ENCODE assay signal across 8 cellular contexts in genomic region chr4:75514131-75514948, GRCh38. TPM values are rescaled to one million over a fixed set of nuclear protein-coding genes. Genes with fewer than 3 reads are reported as not detected.
DNase-seq lines count a peak whose midpoint lies in the region; TF ChIP-seq lines count a peak whose summit lies in the region.

Gene RCHY1 (minus strand): TSS chr4:75514403. CDS start chr4:75514286, 117 bp downstream.
A gene with protein sequence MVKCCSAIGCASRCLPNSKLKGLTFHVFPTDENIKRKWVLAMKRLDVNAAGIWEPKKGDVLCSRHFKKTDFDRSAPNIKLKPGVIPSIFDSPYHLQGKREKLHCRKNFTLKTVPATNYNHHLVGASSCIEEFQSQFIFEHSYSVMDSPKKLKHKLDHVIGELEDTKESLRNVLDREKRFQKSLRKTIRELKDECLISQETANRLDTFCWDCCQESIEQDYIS (plus strand): TSS chr4:75514473. CDS start chr4:75515453, 980 bp downstream.

- H3K4me3 Mint-ChIP-seq in neural crest cell, result no peak within 1 kb of the TSS

- no peaks in the 10 kb centered on the region for H3K27me3 ChIP-seq in H7 (ENCODE audit: control insufficient read depth, insufficient read depth, low read length)
- no peaks in the 10 kb centered on the region for H3K27me3 ChIP-seq in stomach smooth muscle (ENCODE audit: control insufficient read depth in 1 of 2, insufficient read depth in 2 of 2, low read length in 2 of 2)

- peak within 1 kb of the TSS; percentile 81 for H3K4me3 ChIP-seq in H7 (ENCODE audit: insufficient read depth, low read depth, low read length)
- H3K4me3 ChIP-seq in stomach smooth muscle (ENCODE audit: low read length in 2 of 2), result peak within 1 kb of the TSS; percentile 89 to 95

- H3K27me3 Mint-ChIP-seq in neural crest cell (ENCODE audit: low read depth), result no peaks in the 10 kb centered on the region

- peak within 1 kb of the TSS; percentile 36 for H3K27ac Mint-ChIP-seq in neural crest cell (ENCODE audit: unreplicated experiment)

- H3K36me3 ChIP-seq in H7 (replicated peaks; ENCODE audit: control insufficient read depth, insufficient read depth, low read length), result peaks cover 11% of the 10 kb centered on the region
- H3K36me3 ChIP-seq in stomach smooth muscle (ENCODE audit: control insufficient read depth in 2 of 2, insufficient read depth in 2 of 2, low read length in 2 of 2), result peaks cover 0 to 11% of the 10 kb centered on the region in 2 donors

- H3K9ac ChIP-seq in stomach smooth muscle (ENCODE audit: low read length in 2 of 2), result peak within 1 kb of the TSS; percentile 78 to 91

- H3K9me3 ChIP-seq in stomach smooth muscle (ENCODE audit: control insufficient read depth in 2 of 2, low read length in 2 of 2), result no peaks in the 10 kb centered on the region

- H3K27ac ChIP-seq in stomach smooth muscle (ENCODE audit: low read length), result peak within 1 kb of the TSS; percentile 90

- peaks cover 5% of the 10 kb centered on the region for H3K4me1 ChIP-seq in stomach smooth muscle (ENCODE audit: control insufficient read depth, insufficient read depth, low read length)

- H3K4me1 Mint-ChIP-seq in neural crest cell, result peaks cover 26% of the 10 kb centered on the region

- peaks cover 26% of the 10 kb centered on the region for H3K36me3 Mint-ChIP-seq in neural crest cell (ENCODE audit: low read depth)

- peak; percentile 22 for TF ChIP-seq CTCF in neural crest cell (conservative IDR thresholded peaks at IDR 0.05)

- DNase-seq in ELR (ENCODE audit: low read depth), result peak; percentile 99
- peak; percentile 89 for DNase-seq in H7
- DNase-seq in M059J (ENCODE audit: low read depth), result peak; percentile 95
- peak; percentile 95 to 97 for DNase-seq in SHP77 (lab: John Stamatoyannopoulos, UW)
- DNase-seq in activated effector memory CD4-positive, alpha-beta T cell treated with Interleukin-2 at 50 U/mL for 16 hours, result peak; percentile 88
- DNase-seq in fibroblast of the conjunctiva (ENCODE audit: low read depth), result peak; percentile 91
- peak; percentile 88 for DNase-seq in neural crest cell (ENCODE audit: low read depth, low spot score)

- peaks cover 4% of the 10 kb centered on the region for H3K9me3 Mint-ChIP-seq in neural crest cell

RNA-seq across cellular contexts. Expression of gene RCHY1, which starts in this region (rescaled TPM):
- 39.7 and 56.3 TPM in 2 replicates for total RNA-seq in H7 (2014; rRNA removed; shearing (Covaris generic))
- 10.6 and 11.7 TPM in 2 replicates for total RNA-seq in M059J (2014; rRNA removed; shearing (Covaris generic))
- 26.8 and 32.6 TPM in 2 replicates for total RNA-seq in neural crest cell

RNA-seq across cellular contexts. Expression of the second gene that starts in this region (rescaled TPM):
- 8.2 and 11.4 TPM in 2 replicates for total RNA-seq in H7 (2014; rRNA removed; shearing (Covaris generic))
- total RNA-seq in M059J (2014; rRNA removed; shearing (Covaris generic)), result 6.3 and 8.9 TPM in 2 replicates
- total RNA-seq in neural crest cell, result 19.9 and 21.9 TPM in 2 replicates

Comparison
In these comparisons a context has a peak if more than half of its experiments do, and no peak if none do; other contexts are left out.
1. Peak in every context shown above with its lines: DNase-seq, H3K4me3 ChIP-seq and H3K27ac ChIP-seq.